14 cellular contexts compared by ENCODE assay signal in genomic region chr1:199948587-199949280, GRCh38.
A peak's percentile ranks its signal among the peaks of the same experiment; 100 is the strongest.
DNase-seq lines count a peak whose midpoint lies in the region; ATAC-seq, FAIRE-seq and TF ChIP-seq lines count a peak whose summit lies in the region.
"Had no signal": no experiment of that assay in that cellular context is flagged by ENCODE, and none has a peak within 500 bp of the region (broad histone marks: within the 10 kb centered on the region; RNA-seq: fewer than 3 reads in every experiment).

No MANE protein-coding gene starts in this region.

- DNase-seq in NCI-H345 (lab: John Stamatoyannopoulos, UW) (peak; percentile 26), NCI-H345 treated with DMSO at 0.1 percent for 48 hours (lab: John Stamatoyannopoulos, UW; ENCODE audit: unreplicated experiment) (no peak), HTR-8/SVneo (ENCODE audit: insufficient read length, low spot score) (peak; percentile 61), SK-N-MC (ENCODE audit: low read depth, low spot score) (peak; percentile 5), neural progenitor cell (ENCODE audit: low spot score) (no peak), tibial nerve (ENCODE audit: low spot score in 2 of 2) (no peak), activated gamma-delta T cell treated with Interleukin-2 at 50 U/mL for 16 hours (no peak)
- DNase-seq: activated CD4-positive, alpha-beta T cell treated with anti-CD3 and anti-CD28 coated beads, Interleukin-2, amount 10 ng/mL, durations not matched to agents 24 days and 14 days; effector CD8-positive, alpha-beta T cell; naive B cell; Right ventricle myocardium superior had no signal

- H3K27me3 ChIP-seq in neural progenitor cell, result no peaks in the 10 kb centered on the region
- no peaks in the 10 kb centered on the region for H3K27me3 ChIP-seq in tibial nerve

- no peak overlapping the region for H3K27ac Mint-ChIP-seq in neural progenitor cell
- H3K27ac Mint-ChIP-seq: activated CD4-positive, alpha-beta T cell treated with anti-CD3 and anti-CD28 coated beads, Interleukin-2, amount 10 ng/mL, durations not matched to agents 24 days and 14 days; activated naive CD4-positive, alpha-beta T cell treated with anti-CD3 and anti-CD28 coated beads, Interleukin-2, amount 50 U/mL, for 24 hours had no signal

- peaks cover 8% of the 10 kb centered on the region for H3K27me3 Mint-ChIP-seq in neural progenitor cell (ENCODE audit: insufficient read depth, low read depth)

- H3K4me3 ChIP-seq in SK-N-MC (no peak overlapping the region), neural progenitor cell (no peak overlapping the region), tibial nerve (no peak overlapping the region)
- H3K4me3 ChIP-seq: skin epidermis had no signal

- no peaks in the 10 kb centered on the region for H3K9me3 Mint-ChIP-seq in neural progenitor cell
- H3K9me3 Mint-ChIP-seq: activated CD4-positive, alpha-beta T cell treated with anti-CD3 and anti-CD28 coated beads, Interleukin-2, amount 10 ng/mL, durations not matched to agents 24 days and 14 days; activated naive CD4-positive, alpha-beta T cell treated with anti-CD3 and anti-CD28 coated beads, Interleukin-2, amount 50 U/mL, for 24 hours had no signal

- no peak for ATAC-seq in GM18505 (IDR thresholded peaks at IDR 0.05; ENCODE audit: unreplicated experiment)

- H3K4me1 Mint-ChIP-seq in neural progenitor cell, result peaks cover 6% of the 10 kb centered on the region
- H3K4me1 Mint-ChIP-seq: activated naive CD4-positive, alpha-beta T cell treated with anti-CD3 and anti-CD28 coated beads, Interleukin-2, amount 50 U/mL, for 24 hours; naive B cell had no signal

- peak overlapping the region; percentile 40 for H2AFZ ChIP-seq in neural progenitor cell (replicated peaks)

- no peaks in the 10 kb centered on the region for H4K20me1 ChIP-seq in neural progenitor cell (ENCODE audit: low read depth)

- no peak for TF ChIP-seq CTCF in neural progenitor cell (IDR thresholded peaks at IDR 0.05)
- TF ChIP-seq CTCF in tibial nerve (IDR thresholded peaks at IDR 0.05), result no peak

- 92 to 95% methylated on average over 5 of the region's 5 CpGs for WGBS in tibial nerve, 2 donors

- no peak overlapping the region for H3K4me3 Mint-ChIP-seq in neural progenitor cell
- H3K4me3 Mint-ChIP-seq: activated CD4-positive, alpha-beta T cell treated with anti-CD3 and anti-CD28 coated beads, Interleukin-2, amount 10 ng/mL, durations not matched to agents 24 days and 14 days; activated naive CD4-positive, alpha-beta T cell treated with anti-CD3 and anti-CD28 coated beads, Interleukin-2, amount 50 U/mL, for 24 hours had no signal

- no peaks in the 10 kb centered on the region for H3K9me3 ChIP-seq in SK-N-MC (ENCODE audit: low read depth, low read length)
- no peaks in the 10 kb centered on the region for H3K9me3 ChIP-seq in neural progenitor cell (ENCODE audit: low read depth)
- H3K9me3 ChIP-seq in tibial nerve, result no peaks in the 10 kb centered on the region

- H3K27ac ChIP-seq in SK-N-MC, result no peak overlapping the region
- H3K27ac ChIP-seq in neural progenitor cell, result no peak overlapping the region
- H3K27ac ChIP-seq in tibial nerve, result no peak overlapping the region
- H3K27ac ChIP-seq: skin epidermis had no signal

- no peaks in the 10 kb centered on the region for H3K4me1 ChIP-seq in neural progenitor cell
- H3K4me1 ChIP-seq in tibial nerve, result no peaks in the 10 kb centered on the region

- no peak for TF ChIP-seq EP300 in tibial nerve (IDR thresholded peaks at IDR 0.05)

- no peaks in the 10 kb centered on the region for H3K36me3 Mint-ChIP-seq in neural progenitor cell
- H3K36me3 Mint-ChIP-seq: naive B cell had no signal

- H3K4me2 ChIP-seq in neural progenitor cell, result no peak overlapping the region

- H3K79me2 ChIP-seq in neural progenitor cell (ENCODE audit: low read depth), result no peaks in the 10 kb centered on the region

- H3K9ac ChIP-seq in SK-N-MC (ENCODE audit: insufficient read length) (no peak overlapping the region), neural progenitor cell (no peak overlapping the region)

- H3F3A ChIP-seq in neural progenitor cell (ENCODE audit: low read depth), result no peaks in the 10 kb centered on the region

- no peak for FAIRE-seq in HTR-8/SVneo (lab: Jason Lieb, UNC)

- TF ChIP-seq POLR2A in GM18505 (IDR thresholded peaks at IDR 0.05; ENCODE audit: borderline replicate concordance, extremely low read depth, insufficient read depth, insufficient read length) (no peak), tibial nerve (IDR thresholded peaks at IDR 0.05) (no peak)

- H3K36me3 ChIP-seq in SK-N-MC (ENCODE audit: insufficient read depth, low read length) (no peaks in the 10 kb centered on the region), neural progenitor cell (no peaks in the 10 kb centered on the region), tibial nerve (no peaks in the 10 kb centered on the region)

Comparison
In these comparisons a context has a peak if more than half of its experiments do, and no peak if none do; other contexts are left out.
1. DNase-seq: peak in NCI-H345 (single experiment), HTR-8/SVneo (single experiment) and SK-N-MC (single experiment); none in NCI-H345 treated with DMSO at 0.1 percent for 48 hours (single experiment), neural progenitor cell (single experiment), tibial nerve (0 of 2) and activated gamma-delta T cell treated with Interleukin-2 at 50 U/mL for 16 hours (single experiment).